In genomic region chr12:6887460-6887859, GRCh38 we compare ENCODE assay signal across 1 cellular context.
TF ChIP-seq lines count a peak whose summit lies in the region.

No MANE protein-coding gene starts in this region.

TF ChIP-seq in GM23338, 12 proteins besides CTCF, POLR2A, EP300 and RAD21 (continued from another document):
- TF ChIP-seq, protein P1, sequence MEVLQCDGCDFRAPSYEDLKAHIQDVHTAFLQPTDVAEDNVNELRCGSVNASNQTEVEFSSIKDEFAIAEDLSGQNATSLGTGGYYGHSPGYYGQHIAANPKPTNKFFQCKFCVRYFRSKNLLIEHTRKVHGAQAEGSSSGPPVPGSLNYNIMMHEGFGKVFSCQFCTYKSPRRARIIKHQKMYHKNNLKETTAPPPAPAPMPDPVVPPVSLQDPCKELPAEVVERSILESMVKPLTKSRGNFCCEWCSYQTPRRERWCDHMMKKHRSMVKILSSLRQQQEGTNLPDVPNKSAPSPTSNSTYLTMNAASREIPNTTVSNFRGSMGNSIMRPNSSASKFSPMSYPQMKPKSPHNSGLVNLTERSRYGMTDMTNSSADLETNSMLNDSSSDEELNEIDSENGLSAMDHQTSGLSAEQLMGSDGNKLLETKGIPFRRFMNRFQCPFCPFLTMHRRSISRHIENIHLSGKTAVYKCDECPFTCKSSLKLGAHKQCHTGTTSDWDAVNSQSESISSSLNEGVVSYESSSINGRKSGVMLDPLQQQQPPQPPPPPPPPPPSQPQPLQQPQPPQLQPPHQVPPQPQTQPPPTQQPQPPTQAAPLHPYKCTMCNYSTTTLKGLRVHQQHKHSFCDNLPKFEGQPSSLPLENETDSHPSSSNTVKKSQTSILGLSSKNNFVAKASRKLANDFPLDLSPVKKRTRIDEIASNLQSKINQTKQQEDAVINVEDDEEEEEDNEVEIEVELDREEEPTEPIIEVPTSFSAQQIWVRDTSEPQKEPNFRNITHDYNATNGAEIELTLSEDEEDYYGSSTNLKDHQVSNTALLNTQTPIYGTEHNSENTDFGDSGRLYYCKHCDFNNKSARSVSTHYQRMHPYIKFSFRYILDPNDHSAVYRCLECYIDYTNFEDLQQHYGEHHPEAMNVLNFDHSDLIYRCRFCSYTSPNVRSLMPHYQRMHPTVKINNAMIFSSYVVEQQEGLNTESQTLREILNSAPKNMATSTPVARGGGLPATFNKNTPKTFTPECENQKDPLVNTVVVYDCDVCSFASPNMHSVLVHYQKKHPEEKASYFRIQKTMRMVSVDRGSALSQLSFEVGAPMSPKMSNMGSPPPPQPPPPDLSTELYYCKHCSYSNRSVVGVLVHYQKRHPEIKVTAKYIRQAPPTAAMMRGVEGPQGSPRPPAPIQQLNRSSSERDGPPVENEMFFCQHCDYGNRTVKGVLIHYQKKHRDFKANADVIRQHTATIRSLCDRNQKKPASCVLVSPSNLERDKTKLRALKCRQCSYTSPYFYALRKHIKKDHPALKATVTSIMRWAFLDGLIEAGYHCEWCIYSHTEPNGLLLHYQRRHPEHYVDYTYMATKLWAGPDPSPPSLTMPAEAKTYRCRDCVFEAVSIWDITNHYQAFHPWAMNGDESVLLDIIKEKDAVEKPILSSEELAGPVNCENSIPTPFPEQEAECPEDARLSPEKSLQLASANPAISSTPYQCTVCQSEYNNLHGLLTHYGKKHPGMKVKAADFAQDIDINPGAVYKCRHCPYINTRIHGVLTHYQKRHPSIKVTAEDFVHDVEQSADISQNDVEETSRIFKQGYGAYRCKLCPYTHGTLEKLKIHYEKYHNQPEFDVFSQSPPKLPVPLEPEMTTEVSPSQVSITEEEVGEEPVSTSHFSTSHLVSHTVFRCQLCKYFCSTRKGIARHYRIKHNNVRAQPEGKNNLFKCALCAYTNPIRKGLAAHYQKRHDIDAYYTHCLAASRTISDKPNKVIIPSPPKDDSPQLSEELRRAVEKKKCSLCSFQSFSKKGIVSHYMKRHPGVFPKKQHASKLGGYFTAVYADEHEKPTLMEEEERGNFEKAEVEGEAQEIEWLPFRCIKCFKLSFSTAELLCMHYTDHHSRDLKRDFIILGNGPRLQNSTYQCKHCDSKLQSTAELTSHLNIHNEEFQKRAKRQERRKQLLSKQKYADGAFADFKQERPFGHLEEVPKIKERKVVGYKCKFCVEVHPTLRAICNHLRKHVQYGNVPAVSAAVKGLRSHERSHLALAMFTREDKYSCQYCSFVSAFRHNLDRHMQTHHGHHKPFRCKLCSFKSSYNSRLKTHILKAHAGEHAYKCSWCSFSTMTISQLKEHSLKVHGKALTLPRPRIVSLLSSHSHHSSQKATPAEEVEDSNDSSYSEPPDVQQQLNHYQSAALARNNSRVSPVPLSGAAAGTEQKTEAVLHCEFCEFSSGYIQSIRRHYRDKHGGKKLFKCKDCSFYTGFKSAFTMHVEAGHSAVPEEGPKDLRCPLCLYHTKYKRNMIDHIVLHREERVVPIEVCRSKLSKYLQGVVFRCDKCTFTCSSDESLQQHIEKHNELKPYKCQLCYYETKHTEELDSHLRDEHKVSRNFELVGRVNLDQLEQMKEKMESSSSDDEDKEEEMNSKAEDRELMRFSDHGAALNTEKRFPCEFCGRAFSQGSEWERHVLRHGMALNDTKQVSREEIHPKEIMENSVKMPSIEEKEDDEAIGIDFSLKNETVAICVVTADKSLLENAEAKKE (CRISPR knock-in tag; IDR thresholded peaks at IDR 0.05): no peak
- TF ChIP-seq EZH2 (IDR thresholded peaks at IDR 0.05; ENCODE audit: low read depth, unreplicated experiment) (no peak), EZH2phosphoT487 (IDR thresholded peaks at IDR 0.05; ENCODE audit: unreplicated experiment) (no peak), NANOG (IDR thresholded peaks at IDR 0.05; ENCODE audit: borderline replicate concordance) (no peak), STAT1 (IDR thresholded peaks at IDR 0.05; ENCODE audit: unreplicated experiment) (no peak)
- TF ChIP-seq, protein P2, sequence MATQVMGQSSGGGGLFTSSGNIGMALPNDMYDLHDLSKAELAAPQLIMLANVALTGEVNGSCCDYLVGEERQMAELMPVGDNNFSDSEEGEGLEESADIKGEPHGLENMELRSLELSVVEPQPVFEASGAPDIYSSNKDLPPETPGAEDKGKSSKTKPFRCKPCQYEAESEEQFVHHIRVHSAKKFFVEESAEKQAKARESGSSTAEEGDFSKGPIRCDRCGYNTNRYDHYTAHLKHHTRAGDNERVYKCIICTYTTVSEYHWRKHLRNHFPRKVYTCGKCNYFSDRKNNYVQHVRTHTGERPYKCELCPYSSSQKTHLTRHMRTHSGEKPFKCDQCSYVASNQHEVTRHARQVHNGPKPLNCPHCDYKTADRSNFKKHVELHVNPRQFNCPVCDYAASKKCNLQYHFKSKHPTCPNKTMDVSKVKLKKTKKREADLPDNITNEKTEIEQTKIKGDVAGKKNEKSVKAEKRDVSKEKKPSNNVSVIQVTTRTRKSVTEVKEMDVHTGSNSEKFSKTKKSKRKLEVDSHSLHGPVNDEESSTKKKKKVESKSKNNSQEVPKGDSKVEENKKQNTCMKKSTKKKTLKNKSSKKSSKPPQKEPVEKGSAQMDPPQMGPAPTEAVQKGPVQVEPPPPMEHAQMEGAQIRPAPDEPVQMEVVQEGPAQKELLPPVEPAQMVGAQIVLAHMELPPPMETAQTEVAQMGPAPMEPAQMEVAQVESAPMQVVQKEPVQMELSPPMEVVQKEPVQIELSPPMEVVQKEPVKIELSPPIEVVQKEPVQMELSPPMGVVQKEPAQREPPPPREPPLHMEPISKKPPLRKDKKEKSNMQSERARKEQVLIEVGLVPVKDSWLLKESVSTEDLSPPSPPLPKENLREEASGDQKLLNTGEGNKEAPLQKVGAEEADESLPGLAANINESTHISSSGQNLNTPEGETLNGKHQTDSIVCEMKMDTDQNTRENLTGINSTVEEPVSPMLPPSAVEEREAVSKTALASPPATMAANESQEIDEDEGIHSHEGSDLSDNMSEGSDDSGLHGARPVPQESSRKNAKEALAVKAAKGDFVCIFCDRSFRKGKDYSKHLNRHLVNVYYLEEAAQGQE (IDR thresholded peaks at IDR 0.05; ENCODE audit: unreplicated experiment): no peak
